Comparison of ENCODE assay signal across 8 cellular contexts in the genomic region with DNA sequence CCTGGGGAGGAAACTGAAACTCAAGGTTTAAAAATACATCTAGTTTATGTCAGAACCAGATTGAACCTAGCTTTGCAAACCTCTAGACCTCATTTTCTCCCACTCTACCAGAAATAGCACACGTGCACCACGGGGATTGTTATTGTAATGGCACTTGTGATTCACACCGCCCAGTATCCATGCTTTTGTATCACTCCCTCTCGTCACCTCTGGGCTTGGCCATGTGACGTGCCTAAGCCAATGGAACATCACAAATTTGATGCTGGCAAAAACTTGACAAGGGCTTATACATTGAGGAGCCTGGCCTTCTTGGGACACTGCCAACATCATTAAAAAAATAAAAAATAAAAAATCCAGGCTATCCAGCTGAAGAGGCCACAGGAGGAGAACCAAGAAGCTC.
"Had no signal": no experiment of that assay in that cellular context is flagged by ENCODE, and none has a peak within 500 bp of the region (broad histone marks: within the 10 kb centered on the region; RNA-seq: fewer than 3 reads in every experiment).

No MANE protein-coding gene starts in this region.

- H3K9ac ChIP-seq: GM23248 had no signal

- H3K9me3 ChIP-seq: HAP-1 had no signal

- H2AFZ ChIP-seq: GM23248 had no signal

- DNase-seq: GM23248, GOT3, H7, HFFc6, IMR-90 had no signal

- H3K27ac Mint-ChIP-seq: HFFc6 had no signal

- H3K36me3 ChIP-seq: HAP-1 had no signal

- H3K4me3 Mint-ChIP-seq: HFFc6 had no signal

- H3K4me1 ChIP-seq: HAP-1 had no signal

- H3K27ac ChIP-seq: GM23248, HL-60 had no signal

- ATAC-seq: HCT116 had no signal

- H3K4me3 ChIP-seq: GM23248, HAP-1 had no signal
